Comparison of ENCODE assay signal across 18 cellular contexts in genomic region chr7:84524714-84525694, GRCh38.
DNase-seq lines count a peak whose midpoint lies in the region; ATAC-seq and TF ChIP-seq lines count a peak whose summit lies in the region.
"Had no signal": no experiment of that assay in that cellular context is flagged by ENCODE, and none has a peak within 500 bp of the region (broad histone marks: within the 10 kb centered on the region; RNA-seq: fewer than 3 reads in every experiment).

No MANE protein-coding gene starts in this region.

- H3K27ac Mint-ChIP-seq in activated CD4-positive, alpha-beta T cell treated with anti-CD3 and anti-CD28 coated beads for 36 hours = no peak overlapping the region
- H3K27ac Mint-ChIP-seq: activated T-helper 2 cell treated with anti-CD3 and anti-CD28 coated beads, Interferon-gamma antibody, Interleukin-2, Interleukin-4, amounts not matched to agents 10 μg/mL and 5 μg/mL and 100 μg/mL, durations not matched to agents 14 hours and 24 hours and 36 hours; IgD-negative memory B cell had no signal

- H3K27ac ChIP-seq in fibroblast of lung (ENCODE audit: insufficient read depth, low read length) = peak overlapping the region; percentile 83
- H3K27ac ChIP-seq in mesendoderm (ENCODE audit: low read depth, low read length) = no peak overlapping the region
- H3K27ac ChIP-seq: esophagus squamous epithelium, left lung had no signal

- H3K27me3 Mint-ChIP-seq in activated CD4-positive, alpha-beta T cell treated with anti-CD3 and anti-CD28 coated beads for 36 hours = no peaks in the 10 kb centered on the region
- H3K27me3 Mint-ChIP-seq: IgD-negative memory B cell had no signal

- H3K4me3 ChIP-seq in fibroblast of lung (replicated peaks in 1 of 4; ENCODE audit: control extremely low read depth in 1 of 4, insufficient read depth in 1 of 4, low read depth in 3 of 4, low read length in 4 of 4) (no peak overlapping the region), mesendoderm (ENCODE audit: low read length) (no peak overlapping the region)
- H3K4me3 ChIP-seq: esophagus squamous epithelium, left lung, stomach had no signal

- no peak overlapping the region for H3K23ac ChIP-seq in mesendoderm (ENCODE audit: low read length)

- no peak overlapping the region for H3K4me3 Mint-ChIP-seq in activated CD4-positive, alpha-beta T cell treated with anti-CD3 and anti-CD28 coated beads for 36 hours
- H3K4me3 Mint-ChIP-seq: IgD-negative memory B cell had no signal

- no peak overlapping the region for H4K5ac ChIP-seq in mesendoderm (ENCODE audit: low read length)

- H4K8ac ChIP-seq in mesendoderm (ENCODE audit: low read depth, low read length) = no peak overlapping the region

- peak; percentile 64 for DNase-seq in EL
- peak; percentile 31 for DNase-seq in RKO (ENCODE audit: low spot score)
- DNase-seq in fibroblast of lung (ENCODE audit: low read depth in 2 of 2) = peak; percentile 70 to 97
- DNase-seq in pons (ENCODE audit: low spot score) = peak; percentile 12
- DNase-seq in activated CD4-positive, alpha-beta T cell treated with anti-CD3 and anti-CD28 coated beads for 36 hours = no peak
- no peak for DNase-seq in mesendoderm
- DNase-seq: activated CD4-positive, alpha-beta T cell treated with anti-CD3 and anti-CD28 coated beads for 48 hours; esophagus squamous epithelium; left lung; NCI-H1930; NK-92 treated with Interleukin-12 subunit alpha and Interleukin-12 subunit beta, amount 100 ng/mL, for 24 hours; occipital lobe; stimulated activated CD4-positive, alpha-beta T cell treated with anti-CD3 and anti-CD28 coated beads, Interleukin-4, amount 100 ng/mL, for 24 hours; stomach had no signal

- H3K27me3 ChIP-seq in fibroblast of lung (ENCODE audit: control insufficient read depth, insufficient read depth, low read length) = no peaks in the 10 kb centered on the region
- no peaks in the 10 kb centered on the region for H3K27me3 ChIP-seq in mesendoderm (ENCODE audit: insufficient read depth, low read length, poor library complexity)
- H3K27me3 ChIP-seq: esophagus squamous epithelium, left lung, stomach had no signal

- no peaks in the 10 kb centered on the region for H3K9me3 ChIP-seq in fibroblast of lung (ENCODE audit: control insufficient read depth, insufficient read depth, low read depth, low read length)

- POLR2A ChIA-PET in activated CD4-positive, alpha-beta T cell treated with anti-CD3 and anti-CD28 coated beads for 36 hours (lab: Charles Lee) = no interaction called here

- no peaks in the 10 kb centered on the region for H3K36me3 Mint-ChIP-seq in activated CD4-positive, alpha-beta T cell treated with anti-CD3 and anti-CD28 coated beads for 36 hours (ENCODE audit: low read depth)
- H3K36me3 Mint-ChIP-seq: IgD-negative memory B cell had no signal

- no peaks in the 10 kb centered on the region for H3K36me3 ChIP-seq in fibroblast of lung (ENCODE audit: control insufficient read depth, insufficient read depth, low read length)
- no peaks in the 10 kb centered on the region for H3K36me3 ChIP-seq in mesendoderm (ENCODE audit: control insufficient read depth, insufficient read depth, low read length)
- H3K36me3 ChIP-seq: esophagus squamous epithelium, left lung, stomach had no signal

- H3K79me1 ChIP-seq in mesendoderm (ENCODE audit: low read length) = no peaks in the 10 kb centered on the region

- ATAC-seq in HG02798 (IDR thresholded peaks at IDR 0.05; ENCODE audit: poor library complexity, unreplicated experiment) (no peak), HG02938 (IDR thresholded peaks at IDR 0.05; ENCODE audit: unreplicated experiment) (no peak)
- ATAC-seq in activated CD4-positive, alpha-beta T cell treated with anti-CD3 and anti-CD28 coated beads for 36 hours = no peak
- ATAC-seq: left lung had no signal

- H4K20me1 ChIP-seq in fibroblast of lung (ENCODE audit: control insufficient read depth, extremely low read depth, insufficient read depth, low read length) = no peaks in the 10 kb centered on the region

- H3K18ac ChIP-seq in mesendoderm (ENCODE audit: low read length) = no peak overlapping the region

- intact Hi-C loops in activated CD4-positive, alpha-beta T cell treated with anti-CD3 and anti-CD28 coated beads for 36 hours (cut with DNase I, micrococcal nuclease) = no loop called here

- H3K4me2 ChIP-seq in fibroblast of lung (ENCODE audit: extremely low read depth, insufficient read depth, low read length) (peak overlapping the region; percentile 60), mesendoderm (ENCODE audit: low read length) (no peak overlapping the region)

- H2BK15ac ChIP-seq in mesendoderm (replicated peaks; ENCODE audit: low read depth) = no peak overlapping the region

- no peaks in the 10 kb centered on the region for H3K4me1 Mint-ChIP-seq in activated CD4-positive, alpha-beta T cell treated with anti-CD3 and anti-CD28 coated beads for 36 hours
- H3K4me1 Mint-ChIP-seq: IgD-negative memory B cell had no signal

- H3K4me1 ChIP-seq in fibroblast of lung (ENCODE audit: control insufficient read depth, extremely low read depth, insufficient read depth, low read length) = peaks cover 5% of the 10 kb centered on the region
- H3K4me1 ChIP-seq in mesendoderm (ENCODE audit: control insufficient read depth, low read depth, low read length) = no peaks in the 10 kb centered on the region
- H3K4me1 ChIP-seq: esophagus squamous epithelium, left lung had no signal

- no CpG with 5 or more reads among the region's 10 CpGs for WGBS in mesendoderm (ENCODE audit: extremely low coverage, insufficient coverage, low lambda C conversion rate)

- H3K79me2 ChIP-seq in fibroblast of lung (ENCODE audit: control insufficient read depth, insufficient read depth, low read length) (no peaks in the 10 kb centered on the region), mesendoderm (ENCODE audit: control insufficient read depth, insufficient read depth, low read length) (no peaks in the 10 kb centered on the region)

- CTCF ChIA-PET in activated CD4-positive, alpha-beta T cell treated with anti-CD3 and anti-CD28 coated beads for 36 hours (lab: Charles Lee) = no interaction called here

- H2AK5ac ChIP-seq in mesendoderm (ENCODE audit: low read length) = no peak overlapping the region

- no peak overlapping the region for H2BK5ac ChIP-seq in mesendoderm (ENCODE audit: low read length)

- H3K9me3 Mint-ChIP-seq in activated CD4-positive, alpha-beta T cell treated with anti-CD3 and anti-CD28 coated beads for 36 hours (ENCODE audit: low read depth) = no peaks in the 10 kb centered on the region
- H3K9me3 Mint-ChIP-seq: activated T-helper 2 cell treated with anti-CD3 and anti-CD28 coated beads, Interferon-gamma antibody, Interleukin-2, Interleukin-4, amounts not matched to agents 10 μg/mL and 5 μg/mL and 100 μg/mL, durations not matched to agents 14 hours and 24 hours and 36 hours had no signal

- no peak overlapping the region for H3K56ac ChIP-seq in mesendoderm (ENCODE audit: low read length)

- no peak overlapping the region for H3K4ac ChIP-seq in mesendoderm (ENCODE audit: low read depth, low read length)

- TF ChIP-seq CTCF in fibroblast of lung (conservative IDR thresholded peaks at IDR 0.05 in 1 of 2, IDR thresholded peaks at IDR 0.05 in 1 of 2; ENCODE audit: low read depth in 1 of 2, low read length in 2 of 2) = no peak

- H2AFZ ChIP-seq in fibroblast of lung (ENCODE audit: low read length) = peak overlapping the region; percentile 45

- H3K9ac ChIP-seq in fibroblast of lung (ENCODE audit: insufficient read depth, low read length) (no peak overlapping the region), mesendoderm (ENCODE audit: low read length) (no peak overlapping the region)

- H2BK120ac ChIP-seq in mesendoderm (ENCODE audit: low read depth, low read length) = no peak overlapping the region

Comparison
In these comparisons a context has a peak if more than half of its experiments do, and no peak if none do; other contexts are left out.
1. DNase-seq: peak in EL (single experiment), RKO (single experiment), fibroblast of lung (2 of 2) and pons (single experiment); none in activated CD4-positive, alpha-beta T cell treated with anti-CD3 and anti-CD28 coated beads for 36 hours (single experiment) and mesendoderm (single experiment).